Comparison of ENCODE assay signal across 2 cellular contexts in the genomic region with DNA sequence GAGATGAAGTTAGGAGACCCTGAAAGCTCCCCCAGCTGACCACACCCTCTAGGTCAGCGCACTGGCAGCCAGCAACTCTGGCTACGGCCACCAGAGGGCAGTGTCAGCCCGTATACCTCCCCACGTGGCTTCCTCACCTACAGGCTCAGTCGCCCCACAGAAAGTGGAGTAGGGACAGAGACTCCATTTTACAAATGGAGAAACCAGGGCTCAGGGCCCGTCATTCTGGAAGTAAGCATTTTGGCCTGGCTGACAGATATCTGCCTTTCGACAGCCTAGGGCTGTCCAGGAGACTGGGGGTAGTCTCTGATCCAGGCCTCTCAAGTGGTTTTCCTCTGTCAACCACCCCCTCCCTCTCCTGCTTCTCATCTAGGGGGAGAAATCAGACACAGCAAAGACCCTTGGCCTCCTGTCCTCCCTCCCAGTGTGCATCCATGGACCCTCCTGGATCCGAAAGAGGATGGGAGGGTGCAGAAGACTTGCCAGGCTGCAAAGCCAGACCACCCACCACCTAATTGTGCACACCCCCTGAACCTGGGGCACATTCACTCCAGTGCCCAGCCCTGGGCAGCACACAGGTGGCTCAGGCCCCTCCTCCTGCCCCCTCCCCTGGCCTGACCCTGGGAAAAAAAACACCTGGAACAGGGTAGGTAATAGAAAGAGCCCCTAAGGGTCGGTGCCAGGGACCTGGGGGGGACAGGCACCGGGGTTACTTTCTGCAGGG.
TF ChIP-seq lines count a peak whose summit lies in the region.

No MANE protein-coding gene starts in this region.

TF ChIP-seq in A549, 52 proteins besides CTCF, POLR2A, EP300 and RAD21 (continues in another document):
- TF ChIP-seq, protein P1, sequence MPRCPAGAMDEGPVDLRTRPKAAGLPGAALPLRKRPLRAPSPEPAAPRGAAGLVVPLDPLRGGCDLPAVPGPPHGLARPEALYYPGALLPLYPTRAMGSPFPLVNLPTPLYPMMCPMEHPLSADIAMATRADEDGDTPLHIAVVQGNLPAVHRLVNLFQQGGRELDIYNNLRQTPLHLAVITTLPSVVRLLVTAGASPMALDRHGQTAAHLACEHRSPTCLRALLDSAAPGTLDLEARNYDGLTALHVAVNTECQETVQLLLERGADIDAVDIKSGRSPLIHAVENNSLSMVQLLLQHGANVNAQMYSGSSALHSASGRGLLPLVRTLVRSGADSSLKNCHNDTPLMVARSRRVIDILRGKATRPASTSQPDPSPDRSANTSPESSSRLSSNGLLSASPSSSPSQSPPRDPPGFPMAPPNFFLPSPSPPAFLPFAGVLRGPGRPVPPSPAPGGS (IDR thresholded peaks at IDR 0.05): no peak
- TF ChIP-seq SMC3 (IDR thresholded peaks at IDR 0.05): peak; percentile 100
- TF ChIP-seq MYC (IDR thresholded peaks at IDR 0.05; ENCODE audit: borderline replicate concordance, low read length): peak; percentile 99
- TF ChIP-seq KDM5A (IDR thresholded peaks at IDR 0.05): no peak
- TF ChIP-seq ESRRA (IDR thresholded peaks at IDR 0.05; ENCODE audit: borderline replicate concordance, low read length): no peak
- TF ChIP-seq, protein P2, sequence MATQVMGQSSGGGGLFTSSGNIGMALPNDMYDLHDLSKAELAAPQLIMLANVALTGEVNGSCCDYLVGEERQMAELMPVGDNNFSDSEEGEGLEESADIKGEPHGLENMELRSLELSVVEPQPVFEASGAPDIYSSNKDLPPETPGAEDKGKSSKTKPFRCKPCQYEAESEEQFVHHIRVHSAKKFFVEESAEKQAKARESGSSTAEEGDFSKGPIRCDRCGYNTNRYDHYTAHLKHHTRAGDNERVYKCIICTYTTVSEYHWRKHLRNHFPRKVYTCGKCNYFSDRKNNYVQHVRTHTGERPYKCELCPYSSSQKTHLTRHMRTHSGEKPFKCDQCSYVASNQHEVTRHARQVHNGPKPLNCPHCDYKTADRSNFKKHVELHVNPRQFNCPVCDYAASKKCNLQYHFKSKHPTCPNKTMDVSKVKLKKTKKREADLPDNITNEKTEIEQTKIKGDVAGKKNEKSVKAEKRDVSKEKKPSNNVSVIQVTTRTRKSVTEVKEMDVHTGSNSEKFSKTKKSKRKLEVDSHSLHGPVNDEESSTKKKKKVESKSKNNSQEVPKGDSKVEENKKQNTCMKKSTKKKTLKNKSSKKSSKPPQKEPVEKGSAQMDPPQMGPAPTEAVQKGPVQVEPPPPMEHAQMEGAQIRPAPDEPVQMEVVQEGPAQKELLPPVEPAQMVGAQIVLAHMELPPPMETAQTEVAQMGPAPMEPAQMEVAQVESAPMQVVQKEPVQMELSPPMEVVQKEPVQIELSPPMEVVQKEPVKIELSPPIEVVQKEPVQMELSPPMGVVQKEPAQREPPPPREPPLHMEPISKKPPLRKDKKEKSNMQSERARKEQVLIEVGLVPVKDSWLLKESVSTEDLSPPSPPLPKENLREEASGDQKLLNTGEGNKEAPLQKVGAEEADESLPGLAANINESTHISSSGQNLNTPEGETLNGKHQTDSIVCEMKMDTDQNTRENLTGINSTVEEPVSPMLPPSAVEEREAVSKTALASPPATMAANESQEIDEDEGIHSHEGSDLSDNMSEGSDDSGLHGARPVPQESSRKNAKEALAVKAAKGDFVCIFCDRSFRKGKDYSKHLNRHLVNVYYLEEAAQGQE (IDR thresholded peaks at IDR 0.05): no peak
- TF ChIP-seq RFX5 (IDR thresholded peaks at IDR 0.05): no peak
- no peak for TF ChIP-seq JUNB (IDR thresholded peaks at IDR 0.05)
- TF ChIP-seq TFCP2L1 (CRISPR knock-in tag; IDR thresholded peaks at IDR 0.05): no peak
- TF ChIP-seq, protein P3, sequence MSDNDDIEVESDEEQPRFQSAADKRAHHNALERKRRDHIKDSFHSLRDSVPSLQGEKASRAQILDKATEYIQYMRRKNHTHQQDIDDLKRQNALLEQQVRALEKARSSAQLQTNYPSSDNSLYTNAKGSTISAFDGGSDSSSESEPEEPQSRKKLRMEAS (IDR thresholded peaks at IDR 0.05): peak; percentile 99
- TF ChIP-seq, protein P4, sequence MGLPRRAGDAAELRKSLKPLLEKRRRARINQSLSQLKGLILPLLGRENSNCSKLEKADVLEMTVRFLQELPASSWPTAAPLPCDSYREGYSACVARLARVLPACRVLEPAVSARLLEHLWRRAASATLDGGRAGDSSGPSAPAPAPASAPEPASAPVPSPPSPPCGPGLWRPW (IDR thresholded peaks at IDR 0.05): no peak
- TF ChIP-seq BHLHE40 (IDR thresholded peaks at IDR 0.05; ENCODE audit: low read depth, low read length): no peak
- no peak for TF ChIP-seq CBX2 (IDR thresholded peaks at IDR 0.05; ENCODE audit: borderline replicate concordance, low read depth)
- 0 out of 2 replicates have a peak, but pooled peaks have one; percentile 37 for TF ChIP-seq HOXB13 (CRISPR knock-in tag; IDR thresholded peaks at IDR 0.05; ENCODE audit: low read depth)
- TF ChIP-seq, protein P5, sequence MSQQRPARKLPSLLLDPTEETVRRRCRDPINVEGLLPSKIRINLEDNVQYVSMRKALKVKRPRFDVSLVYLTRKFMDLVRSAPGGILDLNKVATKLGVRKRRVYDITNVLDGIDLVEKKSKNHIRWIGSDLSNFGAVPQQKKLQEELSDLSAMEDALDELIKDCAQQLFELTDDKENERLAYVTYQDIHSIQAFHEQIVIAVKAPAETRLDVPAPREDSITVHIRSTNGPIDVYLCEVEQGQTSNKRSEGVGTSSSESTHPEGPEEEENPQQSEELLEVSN (IDR thresholded peaks at IDR 0.05; ENCODE audit: borderline replicate concordance, low read depth): peak; percentile 53; the same call in 1 of the 2 replicates
- TF ChIP-seq ZNF302 (CRISPR knock-in tag; IDR thresholded peaks at IDR 0.05): no peak
- no peak for TF ChIP-seq CHD2 (IDR thresholded peaks at IDR 0.05; ENCODE audit: low read length, partially characterized antibody)
- no peak for TF ChIP-seq FOSL2 (IDR thresholded peaks at IDR 0.05)
- no peak for TF ChIP-seq FOSL2 (CRISPR knock-in tag; IDR thresholded peaks at IDR 0.05)
- TF ChIP-seq TP53 (CRISPR knock-in tag; IDR thresholded peaks at IDR 0.05): no peak
- TF ChIP-seq NR3C1 (IDR thresholded peaks at IDR 0.05): no peak
- no peak for TF ChIP-seq HOXA7 (CRISPR knock-in tag; IDR thresholded peaks at IDR 0.05)
- no peak for TF ChIP-seq ZC3H11A (IDR thresholded peaks at IDR 0.05)
- TF ChIP-seq MAFK (IDR thresholded peaks at IDR 0.05; ENCODE audit: partially characterized antibody): no peak
- no peak for TF ChIP-seq RNF2 (IDR thresholded peaks at IDR 0.05; ENCODE audit: borderline replicate concordance, low read depth)
- TF ChIP-seq GATA3 (IDR thresholded peaks at IDR 0.05; ENCODE audit: borderline replicate concordance): no peak
- no peak; the same call in 1 of the 2 replicates for TF ChIP-seq EHF (CRISPR knock-in tag; IDR thresholded peaks at IDR 0.05)
- TF ChIP-seq, protein P6, sequence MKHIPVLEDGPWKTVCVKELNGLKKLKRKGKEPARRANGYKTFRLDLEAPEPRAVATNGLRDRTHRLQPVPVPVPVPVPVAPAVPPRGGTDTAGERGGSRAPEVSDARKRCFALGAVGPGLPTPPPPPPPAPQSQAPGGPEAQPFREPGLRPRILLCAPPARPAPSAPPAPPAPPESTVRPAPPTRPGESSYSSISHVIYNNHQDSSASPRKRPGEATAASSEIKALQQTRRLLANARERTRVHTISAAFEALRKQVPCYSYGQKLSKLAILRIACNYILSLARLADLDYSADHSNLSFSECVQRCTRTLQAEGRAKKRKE (CRISPR knock-in tag; IDR thresholded peaks at IDR 0.05; ENCODE audit: low read depth): peak; percentile 61; the same call in 1 of the 2 replicates

TF ChIP-seq in SK-N-SH, 30 proteins besides CTCF, POLR2A, EP300 and RAD21 (continues in another document):
- TF ChIP-seq JUND (IDR thresholded peaks at IDR 0.05) (no peak), RCOR1 (IDR thresholded peaks at IDR 0.05; ENCODE audit: low read length) (no peak), FOXM1 (IDR thresholded peaks at IDR 0.05; ENCODE audit: low read depth) (no peak), MEF2A (IDR thresholded peaks at IDR 0.05; ENCODE audit: borderline replicate concordance, low read depth) (no peak), RXRA (IDR thresholded peaks at IDR 0.05; ENCODE audit: borderline replicate concordance, low read depth) (no peak), POLR2AphosphoS5 (IDR thresholded peaks at IDR 0.05; ENCODE audit: low read depth, low read length) (no peak), TEAD4 (IDR thresholded peaks at IDR 0.05; ENCODE audit: borderline replicate concordance, insufficient read depth) (no peak), FOSL2 (IDR thresholded peaks at IDR 0.05; ENCODE audit: borderline replicate concordance, low read depth) (no peak), FOXJ3 (CRISPR knock-in tag; IDR thresholded peaks at IDR 0.05) (no peak), TCF12 (IDR thresholded peaks at IDR 0.05) (no peak), YY1 (IDR thresholded peaks at IDR 0.05; ENCODE audit: low read depth) (peak; percentile 51; the same call in 1 of the 2 replicates), SIN3A (IDR thresholded peaks at IDR 0.05; ENCODE audit: borderline replicate concordance, low read depth, low read length) (peak; percentile 27; the same call in 1 of the 2 replicates), MXI1 (IDR thresholded peaks at IDR 0.05; ENCODE audit: low read depth, low read length) (peak; percentile 76), NFIC (IDR thresholded peaks at IDR 0.05; ENCODE audit: borderline replicate concordance) (no peak), GATA2 (CRISPR knock-in tag; IDR thresholded peaks at IDR 0.05) (no peak), SMC3 (IDR thresholded peaks at IDR 0.05; ENCODE audit: low read depth, low read length) (peak; percentile 98), TAF1 (IDR thresholded peaks at IDR 0.05; ENCODE audit: borderline replicate concordance, low read depth, low read length) (peak; percentile 42; the same call in 1 of the 2 replicates), EZH2phosphoT487 (IDR thresholded peaks at IDR 0.05; ENCODE audit: borderline replicate concordance, low read depth) (no peak), CHD2 (IDR thresholded peaks at IDR 0.05; ENCODE audit: low read length, partially characterized antibody) (no peak)
- TF ChIP-seq, protein P7, sequence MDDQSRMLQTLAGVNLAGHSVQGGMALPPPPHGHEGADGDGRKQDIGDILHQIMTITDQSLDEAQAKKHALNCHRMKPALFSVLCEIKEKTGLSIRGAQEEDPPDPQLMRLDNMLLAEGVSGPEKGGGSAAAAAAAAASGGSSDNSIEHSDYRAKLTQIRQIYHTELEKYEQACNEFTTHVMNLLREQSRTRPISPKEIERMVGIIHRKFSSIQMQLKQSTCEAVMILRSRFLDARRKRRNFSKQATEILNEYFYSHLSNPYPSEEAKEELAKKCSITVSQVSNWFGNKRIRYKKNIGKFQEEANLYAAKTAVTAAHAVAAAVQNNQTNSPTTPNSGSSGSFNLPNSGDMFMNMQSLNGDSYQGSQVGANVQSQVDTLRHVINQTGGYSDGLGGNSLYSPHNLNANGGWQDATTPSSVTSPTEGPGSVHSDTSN (IDR thresholded peaks at IDR 0.05): no peak
- TF ChIP-seq, protein P2 (IDR thresholded peaks at IDR 0.05; ENCODE audit: low read depth, low read length): no peak
- TF ChIP-seq, protein P8, sequence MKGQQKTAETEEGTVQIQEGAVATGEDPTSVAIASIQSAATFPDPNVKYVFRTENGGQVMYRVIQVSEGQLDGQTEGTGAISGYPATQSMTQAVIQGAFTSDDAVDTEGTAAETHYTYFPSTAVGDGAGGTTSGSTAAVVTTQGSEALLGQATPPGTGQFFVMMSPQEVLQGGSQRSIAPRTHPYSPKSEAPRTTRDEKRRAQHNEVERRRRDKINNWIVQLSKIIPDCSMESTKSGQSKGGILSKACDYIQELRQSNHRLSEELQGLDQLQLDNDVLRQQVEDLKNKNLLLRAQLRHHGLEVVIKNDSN (IDR thresholded peaks at IDR 0.05; ENCODE audit: borderline replicate concordance, low read depth): no peak
- TF ChIP-seq, protein P3 (IDR thresholded peaks at IDR 0.05; ENCODE audit: low read depth): peak; percentile 96
- TF ChIP-seq, protein P9, sequence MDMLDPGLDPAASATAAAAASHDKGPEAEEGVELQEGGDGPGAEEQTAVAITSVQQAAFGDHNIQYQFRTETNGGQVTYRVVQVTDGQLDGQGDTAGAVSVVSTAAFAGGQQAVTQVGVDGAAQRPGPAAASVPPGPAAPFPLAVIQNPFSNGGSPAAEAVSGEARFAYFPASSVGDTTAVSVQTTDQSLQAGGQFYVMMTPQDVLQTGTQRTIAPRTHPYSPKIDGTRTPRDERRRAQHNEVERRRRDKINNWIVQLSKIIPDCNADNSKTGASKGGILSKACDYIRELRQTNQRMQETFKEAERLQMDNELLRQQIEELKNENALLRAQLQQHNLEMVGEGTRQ (IDR thresholded peaks at IDR 0.05; ENCODE audit: borderline replicate concordance, low read depth, low read length): no peak
- TF ChIP-seq, protein P10, sequence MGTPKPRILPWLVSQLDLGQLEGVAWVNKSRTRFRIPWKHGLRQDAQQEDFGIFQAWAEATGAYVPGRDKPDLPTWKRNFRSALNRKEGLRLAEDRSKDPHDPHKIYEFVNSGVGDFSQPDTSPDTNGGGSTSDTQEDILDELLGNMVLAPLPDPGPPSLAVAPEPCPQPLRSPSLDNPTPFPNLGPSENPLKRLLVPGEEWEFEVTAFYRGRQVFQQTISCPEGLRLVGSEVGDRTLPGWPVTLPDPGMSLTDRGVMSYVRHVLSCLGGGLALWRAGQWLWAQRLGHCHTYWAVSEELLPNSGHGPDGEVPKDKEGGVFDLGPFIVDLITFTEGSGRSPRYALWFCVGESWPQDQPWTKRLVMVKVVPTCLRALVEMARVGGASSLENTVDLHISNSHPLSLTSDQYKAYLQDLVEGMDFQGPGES (IDR thresholded peaks at IDR 0.05; ENCODE audit: low read depth, low read length): no peak
